ENCODE assay signal across 9 cellular contexts in genomic region chr15:90482124-90483011, GRCh38. TPM values are rescaled to one million over a fixed set of nuclear protein-coding genes. Genes with fewer than 3 reads are reported as not detected.
DNase-seq lines count a peak whose midpoint lies in the region; ATAC-seq and TF ChIP-seq lines count a peak whose summit lies in the region.
"Had no signal": no experiment of that assay in that cellular context is flagged by ENCODE, and none has a peak within 500 bp of the region (broad histone marks: within the 10 kb centered on the region; RNA-seq: fewer than 3 reads in every experiment).

No MANE protein-coding gene starts in this region.

- POLR2A ChIA-PET in HEK293 (lab: Yijun Ruan, JAX): interaction anchor here (1.0 to 1.7 kb wide), 3 partner anchors 95 to 115 kb away, joined by 3 to 5 read pairs (median 4); partner anchors contain the start of gene IQGAP1

- H3K27ac ChIP-seq in CD4-positive, CD25-positive, alpha-beta regulatory T cell (ENCODE audit: insufficient read depth, low read length, poor library complexity, severe bottlenecking): no peak overlapping the region
- no peak overlapping the region for H3K27ac ChIP-seq in HEK293 (ENCODE audit: extremely low read depth, low read depth, low read length)
- H3K27ac ChIP-seq in RWPE2 (ENCODE audit: poor library complexity, severe bottlenecking): no peak overlapping the region

- peak; percentile 80 for TF ChIP-seq CTCF in HEK293 (tag by site-specific recombination; IDR thresholded peaks at IDR 0.05)
- TF ChIP-seq CTCF in RWPE2 (IDR thresholded peaks at IDR 0.05; ENCODE audit: poor library complexity, severe bottlenecking): peak; percentile 94

- peaks cover 27 to 41% (median 31%) of the 10 kb centered on the region in 4 donors for H3K4me1 Mint-ChIP-seq in CD4-positive, CD25-positive, alpha-beta regulatory T cell

- intact Hi-C loops in left cardiac atrium (cut with DNase I): loop anchor here (1.0 to 10.0 kb wide), 4 partner anchors 118 to 162 kb away; no protein-coding TSS in a partner anchor

- no peaks in the 10 kb centered on the region for H3K9me3 ChIP-seq in CD4-positive, CD25-positive, alpha-beta regulatory T cell (ENCODE audit: control insufficient read depth in 2 of 2, low read length in 2 of 2)
- H3K9me3 ChIP-seq in HEK293 (ENCODE audit: control insufficient read depth, insufficient read depth, low read depth, low read length) (no peaks in the 10 kb centered on the region), RWPE2 (ENCODE audit: severe bottlenecking) (no peaks in the 10 kb centered on the region)

- no peak overlapping the region for H3K4me3 ChIP-seq in CD4-positive, CD25-positive, alpha-beta regulatory T cell (ENCODE audit: low read depth, low read length)
- H3K4me3 ChIP-seq in HEK293 (ENCODE audit: low read depth, low read length): no peak overlapping the region
- no peak overlapping the region for H3K4me3 ChIP-seq in RWPE2 (ENCODE audit: severe bottlenecking)

- peaks cover 51% of the 10 kb centered on the region for H3K36me3 Mint-ChIP-seq in CD4-positive, CD25-positive, alpha-beta regulatory T cell

- H3K36me3 ChIP-seq in CD4-positive, CD25-positive, alpha-beta regulatory T cell (ENCODE audit: control insufficient read depth, insufficient read depth, low read length): peaks cover 85% of the 10 kb centered on the region
- H3K36me3 ChIP-seq in HEK293 (ENCODE audit: control insufficient read depth in 2 of 2, insufficient read depth in 1 of 2, low read length in 2 of 2) (peaks cover 54 to 82% of the 10 kb centered on the region in 2 experiments), RWPE2 (ENCODE audit: low read depth) (peaks cover 93% of the 10 kb centered on the region)

- peak in 1 of 2 donors; percentile 50 for ATAC-seq in CD4-positive, CD25-positive, alpha-beta regulatory T cell (ENCODE audit: low read depth in 2 of 2)
- ATAC-seq in RWPE2 (ENCODE audit: low read depth) (no peak), left cardiac atrium (peak; percentile 58 to 61), HG03457 (IDR thresholded peaks at IDR 0.05; ENCODE audit: unreplicated experiment) (no peak), HG02885 (IDR thresholded peaks at IDR 0.05; ENCODE audit: poor library complexity, unreplicated experiment) (no peak)

- no peaks in the 10 kb centered on the region for H3K27me3 Mint-ChIP-seq in CD4-positive, CD25-positive, alpha-beta regulatory T cell
- H3K27me3 Mint-ChIP-seq: IgD-negative memory B cell had no signal

- CTCF ChIA-PET in HEK293 (lab: Yijun Ruan, JAX): interaction anchor here (0.6 to 8.4 kb wide), 68 partner anchors 8 to 451 kb away, joined by 3 to 225 read pairs (median 5); partner anchors contain the start of genes IQGAP1 and ZNF774

- H3K4me3 Mint-ChIP-seq in CD4-positive, CD25-positive, alpha-beta regulatory T cell: no peak overlapping the region

- H3K4me1 ChIP-seq in CD4-positive, CD25-positive, alpha-beta regulatory T cell (ENCODE audit: control insufficient read depth, insufficient read depth, low read length, poor library complexity, severe bottlenecking): peaks cover 16% of the 10 kb centered on the region
- H3K4me1 ChIP-seq in HEK293 (ENCODE audit: control insufficient read depth, insufficient read depth, low read length) (no peaks in the 10 kb centered on the region), RWPE2 (ENCODE audit: insufficient read depth, poor library complexity, severe bottlenecking) (peaks cover 27% of the 10 kb centered on the region)

- no peaks in the 10 kb centered on the region for H3K27me3 ChIP-seq in CD4-positive, CD25-positive, alpha-beta regulatory T cell (ENCODE audit: control insufficient read depth, insufficient read depth, low read length)
- no peaks in the 10 kb centered on the region for H3K27me3 ChIP-seq in RWPE2 (ENCODE audit: insufficient read depth, poor library complexity, severe bottlenecking)

- H3K9me3 Mint-ChIP-seq in CD4-positive, CD25-positive, alpha-beta regulatory T cell: no peaks in the 10 kb centered on the region
- H3K9me3 Mint-ChIP-seq: IgD-negative memory B cell had no signal

- DNase-seq in CD4-positive, CD25-positive, alpha-beta regulatory T cell: peak; percentile 19 to 65 (median 50)
- DNase-seq in RWPE2 (ENCODE audit: low spot score): no peak
- DNase-seq in amniotic epithelial cell (ENCODE audit: low read depth): peak; percentile 56
- no peak for DNase-seq in left cardiac atrium
- peak; percentile 46 for DNase-seq in renal cortical epithelial cell (ENCODE audit: low read depth)

- H3K27ac Mint-ChIP-seq in CD4-positive, CD25-positive, alpha-beta regulatory T cell: peak overlapping the region in 2 of 3 donors; percentile 9 to 26

TF ChIP-seq in HEK293, 187 proteins besides CTCF, POLR2A, EP300 and RAD21:
- no peak for TF ChIP-seq ZNF677 (tag by site-specific recombination; IDR thresholded peaks at IDR 0.05)
- peak; percentile 50; the same call in 1 of the 2 replicates for TF ChIP-seq SCRT2 (tag by site-specific recombination; IDR thresholded peaks at IDR 0.05)
- TF ChIP-seq ZNF10 (tag by site-specific recombination; IDR thresholded peaks at IDR 0.05): 0 out of 2 replicates have a peak, but pooled peaks have one; percentile 16
- TF ChIP-seq ZNF654 (tag by site-specific recombination; IDR thresholded peaks at IDR 0.05; ENCODE audit: low read depth): peak; percentile 75
- TF ChIP-seq EGR2 (tag by site-specific recombination; IDR thresholded peaks at IDR 0.05; ENCODE audit: low read depth): no peak
- TF ChIP-seq ZBTB17 (tag by site-specific recombination; IDR thresholded peaks at IDR 0.05): peak; percentile 22; the same call in 1 of the 2 replicates
- TF ChIP-seq ZNF366 (tag by site-specific recombination; conservative IDR thresholded peaks at IDR 0.05): no peak
- TF ChIP-seq ZNF175 (tag by site-specific recombination; IDR thresholded peaks at IDR 0.05): no peak
- TF ChIP-seq PRDM1 (tag by site-specific recombination; IDR thresholded peaks at IDR 0.05): no peak
- TF ChIP-seq ZFP37 (tag by site-specific recombination; IDR thresholded peaks at IDR 0.05): no peak

RNA-seq across cellular contexts. Expression of gene CRTC3, which starts 47.4 kb away (rescaled TPM):
- 110 TPM for total RNA-seq in CD4-positive, CD25-positive, alpha-beta regulatory T cell
- 10 to 100 TPM; 27.5 to 31.9 (median 31.1) TPM for polyA plus RNA-seq in CD4-positive, CD25-positive, alpha-beta regulatory T cell
- total RNA-seq in left cardiac atrium (10 to 100 TPM; 23.1 to 29.4 TPM), renal cortical epithelial cell (4.9 and 17.3 TPM in 2 replicates)

Comparison
In these comparisons a context has a peak if more than half of its experiments do, and no peak if none do; other contexts are left out.
1. ATAC-seq: peak in left cardiac atrium (2 of 2); none in RWPE2 (single experiment), HG03457 (single experiment) and HG02885 (single experiment).
2. DNase-seq: peak in CD4-positive, CD25-positive, alpha-beta regulatory T cell (3 of 3), amniotic epithelial cell (single experiment) and renal cortical epithelial cell (single experiment); none in RWPE2 (single experiment) and left cardiac atrium (single experiment).